ENCODE assay signal across 1 cellular context in genomic region chr1:33151115-33151514, GRCh38.
TF ChIP-seq lines count a peak whose summit lies in the region.

No MANE protein-coding gene starts in this region.

TF ChIP-seq in H1, 55 proteins besides CTCF, POLR2A, EP300 and RAD21:
- TF ChIP-seq BCL11A (IDR thresholded peaks at IDR 0.05; ENCODE audit: low read depth in 2 of 2, low read length in 2 of 2) (no peak), GTF2F1 (IDR thresholded peaks at IDR 0.05; ENCODE audit: borderline replicate concordance, low read depth, low read length) (no peak), SIX5 (IDR thresholded peaks at IDR 0.05; ENCODE audit: low read depth, low read length) (no peak), CHD7 (IDR thresholded peaks at IDR 0.05; ENCODE audit: insufficient replicate concordance, low read length) (no peak), YY1 (IDR thresholded peaks at IDR 0.05; ENCODE audit: low read depth, low read length) (no peak), POLR2AphosphoS5 (IDR thresholded peaks at IDR 0.05; ENCODE audit: low read depth, low read length) (no peak), PHF8 (conservative IDR thresholded peaks at IDR 0.05; ENCODE audit: low read depth, low read length) (no peak), NANOG (IDR thresholded peaks at IDR 0.05; ENCODE audit: insufficient read depth, low read depth, low read length, poor library complexity, severe bottlenecking) (no peak), JUND (IDR thresholded peaks at IDR 0.05; ENCODE audit: low read length) (no peak), RNF2 (IDR thresholded peaks at IDR 0.05; ENCODE audit: borderline replicate concordance, low read depth, low read length, missing control alignments, poor library complexity, severe bottlenecking) (no peak), MAFK (IDR thresholded peaks at IDR 0.05; ENCODE audit: low read depth, low read length) (no peak), CHD1 (IDR thresholded peaks at IDR 0.05; ENCODE audit: low read depth, low read length) (no peak), SRF (IDR thresholded peaks at IDR 0.05; ENCODE audit: low read depth, low read length) (no peak), TBP (IDR thresholded peaks at IDR 0.05; ENCODE audit: low read depth, low read length) (no peak)
